ENCODE assay signal across 3 cellular contexts in genomic region chr9:97140566-97140965, GRCh38.
"Had no signal": no experiment of that assay in that cellular context is flagged by ENCODE, and none has a peak within 500 bp of the region (broad histone marks: within the 10 kb centered on the region; RNA-seq: fewer than 3 reads in every experiment).

No MANE protein-coding gene starts in this region.

- H3K4me3 ChIP-seq: GM12878 had no signal

- DNase-seq: GDM1, GF-D8 had no signal

- ATAC-seq: GM12878 had no signal
